Comparison of ENCODE assay signal across 8 cellular contexts in genomic region chr21:41953249-41953830, GRCh38. TPM values are rescaled to one million over a fixed set of nuclear protein-coding genes. Genes with fewer than 3 reads are reported as not detected.
DNase-seq lines count a peak whose midpoint lies in the region; ATAC-seq, FAIRE-seq and TF ChIP-seq lines count a peak whose summit lies in the region.

No MANE protein-coding gene starts in this region.

- TF ChIP-seq CTCF in GM13976 (IDR thresholded peaks at IDR 0.05; ENCODE audit: borderline replicate concordance, control extremely low read depth, extremely low read depth, insufficient read depth, missing control alignments), result no peak
- no peak for TF ChIP-seq CTCF in astrocyte (IDR thresholded peaks at IDR 0.05; ENCODE audit: insufficient read depth, low read depth, low read length)
- no peak for TF ChIP-seq CTCF in kidney epithelial cell (IDR thresholded peaks at IDR 0.05; ENCODE audit: insufficient read depth, low read length, poor library complexity, severe bottlenecking)

- H4K20me1 ChIP-seq in astrocyte (ENCODE audit: insufficient read depth, low read length), result peaks cover 36% of the 10 kb centered on the region

- in situ Hi-C loops in GM13976 (cut with MboI; ENCODE audit: low sequenced_read_pairs, unreplicated experiment), result no loop called here
- in situ Hi-C loops in KBM-7 (cut with MboI; ENCODE audit: low pct_unique_long_range_greater_than_20kb, low sequenced_read_pairs), result no loop called here

- peak overlapping the region; percentile 82 for H3K4me3 Mint-ChIP-seq in astrocyte (ENCODE audit: unreplicated experiment)

- H3K27me3 ChIP-seq in astrocyte (ENCODE audit: insufficient read depth, low read length) (no peaks in the 10 kb centered on the region), kidney epithelial cell (ENCODE audit: control insufficient read depth, insufficient read depth, low read length) (no peaks in the 10 kb centered on the region), stomach smooth muscle (ENCODE audit: control insufficient read depth in 1 of 2, insufficient read depth in 2 of 2, low read length in 2 of 2) (no peaks in the 10 kb centered on the region)

- H3K4me1 ChIP-seq in astrocyte (ENCODE audit: insufficient read depth, low read length) (peaks cover 35% of the 10 kb centered on the region), stomach smooth muscle (ENCODE audit: control insufficient read depth, insufficient read depth, low read length) (peaks cover 46% of the 10 kb centered on the region)

- H3K27me3 Mint-ChIP-seq in astrocyte (ENCODE audit: low read depth, unreplicated experiment), result peaks cover 14% of the 10 kb centered on the region

- no peaks in the 10 kb centered on the region for H3K9me3 ChIP-seq in astrocyte (ENCODE audit: insufficient read depth, low read depth, low read length)
- no peaks in the 10 kb centered on the region for H3K9me3 ChIP-seq in stomach smooth muscle (ENCODE audit: control insufficient read depth in 2 of 2, low read length in 2 of 2)

- peaks cover 21% of the 10 kb centered on the region for H3K4me1 Mint-ChIP-seq in astrocyte (ENCODE audit: low read depth, unreplicated experiment)

- no peak overlapping the region for H3K27ac Mint-ChIP-seq in astrocyte (ENCODE audit: unreplicated experiment)

- H3K27ac ChIP-seq in astrocyte (ENCODE audit: low read depth, low read length), result peak overlapping the region; percentile 7
- H3K27ac ChIP-seq in stomach smooth muscle (ENCODE audit: low read length), result no peak overlapping the region

- peak overlapping the region; percentile 57 for H2AFZ ChIP-seq in astrocyte (ENCODE audit: low read depth, low read length)

- H3K4me2 ChIP-seq in astrocyte (ENCODE audit: low read length), result peak overlapping the region; percentile 85

- no peak for FAIRE-seq in astrocyte (lab: Jason Lieb, UNC)

- peaks cover 5% of the 10 kb centered on the region for H3K36me3 Mint-ChIP-seq in astrocyte (ENCODE audit: low read depth, unreplicated experiment)

- H3K4me3 ChIP-seq in astrocyte (ENCODE audit: insufficient read depth, low read depth, low read length), result peak overlapping the region; percentile 58
- H3K4me3 ChIP-seq in kidney epithelial cell (ENCODE audit: low read depth, low read length), result peak overlapping the region; percentile 52
- H3K4me3 ChIP-seq in stomach smooth muscle (ENCODE audit: low read length in 2 of 2), result peak overlapping the region; percentile 62 to 76

- H3K36me3 ChIP-seq in astrocyte (ENCODE audit: insufficient read depth, low read length), result no peaks in the 10 kb centered on the region
- H3K36me3 ChIP-seq in kidney epithelial cell (ENCODE audit: control insufficient read depth, insufficient read depth, low read length), result no peaks in the 10 kb centered on the region
- H3K36me3 ChIP-seq in stomach smooth muscle (ENCODE audit: control insufficient read depth in 2 of 2, insufficient read depth in 2 of 2, low read length in 2 of 2), result peaks cover 0 to 2% of the 10 kb centered on the region in 2 donors

- H3K9me3 Mint-ChIP-seq in astrocyte (ENCODE audit: unreplicated experiment), result peaks cover 3% of the 10 kb centered on the region

- H3K79me2 ChIP-seq in astrocyte (ENCODE audit: insufficient read depth, low read length), result peaks cover 43% of the 10 kb centered on the region

- peak; percentile 69 for DNase-seq in GM13976 (ENCODE audit: low spot score)
- no peak for DNase-seq in astrocyte (ENCODE audit: low read depth)
- no peak for DNase-seq in kidney epithelial cell (ENCODE audit: low read depth)
- DNase-seq in NOMO-1 treated with DMSO at 0.1 percent for 48 hours (lab: John Stamatoyannopoulos, UW; ENCODE audit: unreplicated experiment), result no peak
- no peak for DNase-seq in KBM-7
- no peak for DNase-seq in SW 1271 (lab: John Stamatoyannopoulos, UW)

- H3K9ac ChIP-seq in astrocyte (ENCODE audit: low read length), result peak overlapping the region; percentile 77
- H3K9ac ChIP-seq in stomach smooth muscle (ENCODE audit: low read length in 2 of 2), result peak overlapping the region; percentile 61 to 62

- peak; percentile 26 for ATAC-seq in HG02798 (IDR thresholded peaks at IDR 0.05; ENCODE audit: poor library complexity, unreplicated experiment)

RNA-seq across cellular contexts. Expression of gene C2CD2, which starts 0.5 kb away (rescaled TPM):
- 6.7 and 8.3 TPM in 2 replicates for total RNA-seq in astrocyte
- 15.8 and 20.8 TPM in 2 replicates for total RNA-seq in kidney epithelial cell

RNA-seq across cellular contexts. Expression of gene ZBTB21, which starts 56.8 kb away (rescaled TPM):
- total RNA-seq in astrocyte (18.3 and 20.5 TPM in 2 replicates), kidney epithelial cell (13.1 and 13.8 TPM in 2 replicates)
